ENCODE assay signal across 10 cellular contexts in the genomic region with DNA sequence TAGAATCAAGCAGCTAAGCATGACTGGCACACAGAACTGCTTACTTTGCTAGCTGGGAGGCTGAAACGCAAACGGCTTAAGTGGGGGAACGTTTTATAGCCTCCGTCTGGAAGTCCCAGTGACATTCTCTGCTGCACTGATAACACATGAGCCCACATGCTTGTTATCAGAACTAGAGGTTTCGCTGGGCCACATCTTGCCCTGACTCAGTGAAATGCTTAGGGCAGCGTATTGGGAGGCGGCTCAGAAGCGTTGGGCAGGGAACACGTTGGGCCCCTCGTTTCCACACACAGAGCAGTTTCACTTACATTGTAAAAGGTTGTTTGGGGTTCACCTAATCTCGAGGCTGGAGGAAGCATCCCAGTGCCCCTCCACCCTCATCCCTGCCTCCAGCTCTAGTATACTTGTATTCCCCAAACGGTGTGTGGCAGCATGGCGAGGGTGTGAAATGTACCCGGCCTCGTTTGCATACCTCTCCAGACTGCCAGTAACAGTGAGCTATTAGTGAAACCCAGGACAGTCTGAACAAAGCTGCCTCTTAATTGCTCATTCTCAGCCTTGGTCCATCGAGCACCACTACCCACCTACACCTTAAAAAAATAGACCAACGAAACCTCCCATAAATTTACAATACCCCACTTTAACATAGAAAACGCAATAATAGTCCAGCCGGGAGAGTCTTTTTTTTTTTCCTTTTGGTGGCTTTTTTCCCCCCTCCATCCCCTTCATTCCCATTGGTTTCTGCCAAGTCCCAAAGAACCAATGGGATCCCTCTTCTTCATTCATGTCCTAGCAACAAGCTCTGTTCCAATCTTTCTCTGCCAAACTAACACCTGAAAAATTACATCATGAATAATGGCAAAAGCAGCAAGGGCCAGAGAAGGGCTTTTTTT.
DNase-seq lines count a peak whose midpoint lies in the region; ATAC-seq and TF ChIP-seq lines count a peak whose summit lies in the region.
"Had no signal": no experiment of that assay in that cellular context is flagged by ENCODE, and none has a peak within 500 bp of the region (broad histone marks: within the 10 kb centered on the region; RNA-seq: fewer than 3 reads in every experiment).

No MANE protein-coding gene starts in this region.

- intact Hi-C loops in sigmoid colon (cut with DNase I): loop anchor here (2.0 to 5.0 kb wide), 3 partner anchors 51 to 431 kb away; no protein-coding TSS in a partner anchor

- H3K4me2 ChIP-seq in hepatocyte: peak overlapping the region; percentile 69

- no peak overlapping the region for H2AFZ ChIP-seq in hepatocyte

- H3K27me3 ChIP-seq in WERI-Rb-1 (ENCODE audit: insufficient read depth, low read depth, severe bottlenecking): no peaks in the 10 kb centered on the region
- H3K27me3 ChIP-seq in hepatocyte: no peaks in the 10 kb centered on the region
- no peaks in the 10 kb centered on the region for H3K27me3 ChIP-seq in sigmoid colon
- H3K27me3 ChIP-seq: adrenal gland had no signal

- no peak for TF ChIP-seq POLR2A in sigmoid colon (IDR thresholded peaks at IDR 0.05)

- peak; percentile 45 for DNase-seq in LNCaP clone FGC (ENCODE audit: low read depth)
- DNase-seq in WERI-Rb-1: peak; percentile 62
- DNase-seq in hepatocyte (ENCODE audit: low spot score): peak; percentile 58
- DNase-seq in sigmoid colon: no peak
- DNase-seq in activated naive CD8-positive, alpha-beta T cell treated with anti-CD3 and anti-CD28 coated beads for 36 hours: no peak
- no peak for DNase-seq in stimulated activated naive B cell treated with anti-CD40 and anti-IgM and Interleukin-4, amounts not matched to agents 10 μg/mL and 1 μg/mL and 100 μg/mL, for 72 hours
- DNase-seq in HEK293T (ENCODE audit: extremely low spot score): no peak
- no peak for DNase-seq in activated T-cell treated with anti-CD3 and anti-CD28 coated beads, Interleukin-2, amount 50 U/mL, for 4 hours
- DNase-seq: NCI-H345 had no signal

- H3K9me2 ChIP-seq in hepatocyte (replicated peaks; ENCODE audit: insufficient read depth): no peaks in the 10 kb centered on the region

- peak overlapping the region; percentile 60 for H3K27ac ChIP-seq in WERI-Rb-1
- peak overlapping the region; percentile 92 for H3K27ac ChIP-seq in hepatocyte
- peak overlapping the region; percentile 82 to 90 (median 84) for H3K27ac ChIP-seq in sigmoid colon

- ATAC-seq in stimulated activated naive B cell treated with anti-CD40 and anti-IgM and Interleukin-4, amounts not matched to agents 10 μg/mL and 1 μg/mL and 100 μg/mL, for 72 hours (replicated peaks): no peak
- ATAC-seq in activated T-cell treated with anti-CD3 and anti-CD28 coated beads, Interleukin-2, amount 50 U/mL, for 4 hours: no peak

- peaks cover 38% of the 10 kb centered on the region for H3K4me1 ChIP-seq in hepatocyte (ENCODE audit: insufficient read depth)
- H3K4me1 ChIP-seq in sigmoid colon: peaks cover 0 to 43% (median 39%) of the 10 kb centered on the region in 4 donors

- CTCF ChIA-PET in HEK293T (lab: Yijun Ruan, JAX): no interaction called here

- no peak overlapping the region for H3K4me3 Mint-ChIP-seq in activated naive CD8-positive, alpha-beta T cell treated with anti-CD3 and anti-CD28 coated beads for 36 hours
- H3K4me3 Mint-ChIP-seq in stimulated activated naive B cell treated with anti-CD40 and anti-IgM and Interleukin-4, amounts not matched to agents 10 μg/mL and 1 μg/mL and 100 μg/mL, for 72 hours: no peak overlapping the region
- no peak overlapping the region for H3K4me3 Mint-ChIP-seq in activated T-cell treated with anti-CD3 and anti-CD28 coated beads, Interleukin-2, amount 50 U/mL, for 4 hours

- no peaks in the 10 kb centered on the region for H3K79me2 ChIP-seq in hepatocyte

- no peak overlapping the region for H3K4me3 ChIP-seq in LNCaP clone FGC (ENCODE audit: low read depth, low read length)
- peak overlapping the region; percentile 38 for H3K4me3 ChIP-seq in WERI-Rb-1 (ENCODE audit: low read depth, low read length)
- H3K4me3 ChIP-seq in hepatocyte: no peak overlapping the region
- H3K4me3 ChIP-seq in sigmoid colon: peak overlapping the region in 3 of 4 donors; percentile 8 to 22 (median 16)
- H3K4me3 ChIP-seq: adrenal gland had no signal

- no peak for TF ChIP-seq EP300 in sigmoid colon (IDR thresholded peaks at IDR 0.05)

- no peaks in the 10 kb centered on the region for H3K9me3 Mint-ChIP-seq in activated naive CD8-positive, alpha-beta T cell treated with anti-CD3 and anti-CD28 coated beads for 36 hours
- H3K9me3 Mint-ChIP-seq in stimulated activated naive B cell treated with anti-CD40 and anti-IgM and Interleukin-4, amounts not matched to agents 10 μg/mL and 1 μg/mL and 100 μg/mL, for 72 hours: no peaks in the 10 kb centered on the region
- H3K9me3 Mint-ChIP-seq in activated T-cell treated with anti-CD3 and anti-CD28 coated beads, Interleukin-2, amount 50 U/mL, for 4 hours: no peaks in the 10 kb centered on the region

- H3K27ac Mint-ChIP-seq in activated naive CD8-positive, alpha-beta T cell treated with anti-CD3 and anti-CD28 coated beads for 36 hours: no peak overlapping the region
- H3K27ac Mint-ChIP-seq in stimulated activated naive B cell treated with anti-CD40 and anti-IgM and Interleukin-4, amounts not matched to agents 10 μg/mL and 1 μg/mL and 100 μg/mL, for 72 hours: no peak overlapping the region

- no peaks in the 10 kb centered on the region for H4K20me1 ChIP-seq in hepatocyte (ENCODE audit: insufficient read depth, poor library complexity, severe bottlenecking)

- no peaks in the 10 kb centered on the region for H3K36me3 Mint-ChIP-seq in activated naive CD8-positive, alpha-beta T cell treated with anti-CD3 and anti-CD28 coated beads for 36 hours
- H3K36me3 Mint-ChIP-seq in stimulated activated naive B cell treated with anti-CD40 and anti-IgM and Interleukin-4, amounts not matched to agents 10 μg/mL and 1 μg/mL and 100 μg/mL, for 72 hours: no peaks in the 10 kb centered on the region
- no peaks in the 10 kb centered on the region for H3K36me3 Mint-ChIP-seq in activated T-cell treated with anti-CD3 and anti-CD28 coated beads, Interleukin-2, amount 50 U/mL, for 4 hours (ENCODE audit: insufficient read depth)

- POLR2A ChIA-PET in HEK293T (lab: Yijun Ruan, JAX): interaction anchor here (0.6 to 1.4 kb wide), 5 partner anchors 8 to 425 kb away, joined by 3 to 4 read pairs (median 4); no protein-coding TSS in a partner anchor

- H3K27me3 Mint-ChIP-seq in activated naive CD8-positive, alpha-beta T cell treated with anti-CD3 and anti-CD28 coated beads for 36 hours: no peaks in the 10 kb centered on the region
- peaks cover 5 to 14% of the 10 kb centered on the region in 2 donors for H3K27me3 Mint-ChIP-seq in stimulated activated naive B cell treated with anti-CD40 and anti-IgM and Interleukin-4, amounts not matched to agents 10 μg/mL and 1 μg/mL and 100 μg/mL, for 72 hours
- H3K27me3 Mint-ChIP-seq in activated T-cell treated with anti-CD3 and anti-CD28 coated beads, Interleukin-2, amount 50 U/mL, for 4 hours (ENCODE audit: low read depth): no peaks in the 10 kb centered on the region

- 27% methylated on average over 19 of the region's 19 CpGs for WGBS in hepatocyte (ENCODE audit: low lambda C conversion rate, missing lambda C conversion rate)
- 31 to 59% methylated on average over 19 of the region's 19 CpGs for WGBS in sigmoid colon, 2 donors

- TF ChIP-seq CTCF in LNCaP clone FGC (IDR thresholded peaks at IDR 0.05; ENCODE audit: control insufficient read depth, extremely low read depth, insufficient read depth) (no peak), WERI-Rb-1 (IDR thresholded peaks at IDR 0.05; ENCODE audit: low read depth, low read length) (no peak), hepatocyte (IDR thresholded peaks at IDR 0.05; ENCODE audit: poor library complexity) (no peak), sigmoid colon (IDR thresholded peaks at IDR 0.05) (no peak)

- H3K9me3 ChIP-seq in WERI-Rb-1 (ENCODE audit: severe bottlenecking): peaks cover 5% of the 10 kb centered on the region
- no peaks in the 10 kb centered on the region for H3K9me3 ChIP-seq in hepatocyte (ENCODE audit: low read depth)
- no peaks in the 10 kb centered on the region for H3K9me3 ChIP-seq in sigmoid colon
- H3K9me3 ChIP-seq: adrenal gland had no signal

- no peaks in the 10 kb centered on the region for H3K4me1 Mint-ChIP-seq in activated naive CD8-positive, alpha-beta T cell treated with anti-CD3 and anti-CD28 coated beads for 36 hours
- no peaks in the 10 kb centered on the region for H3K4me1 Mint-ChIP-seq in stimulated activated naive B cell treated with anti-CD40 and anti-IgM and Interleukin-4, amounts not matched to agents 10 μg/mL and 1 μg/mL and 100 μg/mL, for 72 hours
- no peaks in the 10 kb centered on the region for H3K4me1 Mint-ChIP-seq in activated T-cell treated with anti-CD3 and anti-CD28 coated beads, Interleukin-2, amount 50 U/mL, for 4 hours (ENCODE audit: low read depth)

- H3K36me3 ChIP-seq in WERI-Rb-1: no peaks in the 10 kb centered on the region
- H3K36me3 ChIP-seq in hepatocyte (replicated peaks; ENCODE audit: insufficient read depth, low read depth): no peaks in the 10 kb centered on the region
- H3K36me3 ChIP-seq in sigmoid colon: no peaks in the 10 kb centered on the region
- H3K36me3 ChIP-seq: adrenal gland had no signal

TF ChIP-seq in HEK293T, 16 proteins besides CTCF, POLR2A, EP300 and RAD21:
- TF ChIP-seq ELF4 (IDR thresholded peaks at IDR 0.05): no peak
- TF ChIP-seq FOXK2 (IDR thresholded peaks at IDR 0.05): no peak
- no peak for TF ChIP-seq ARNT (IDR thresholded peaks at IDR 0.05)
- TF ChIP-seq LEF1 (IDR thresholded peaks at IDR 0.05; ENCODE audit: borderline replicate concordance): no peak
- no peak for TF ChIP-seq CTBP1 (IDR thresholded peaks at IDR 0.05; ENCODE audit: borderline replicate concordance)
- no peak for TF ChIP-seq FOXM1 (IDR thresholded peaks at IDR 0.05; ENCODE audit: borderline replicate concordance)
- TF ChIP-seq TARDBP (IDR thresholded peaks at IDR 0.05): no peak
- TF ChIP-seq SUZ12 (IDR thresholded peaks at IDR 0.05): no peak
- TF ChIP-seq SP1 (IDR thresholded peaks at IDR 0.05): no peak
- TF ChIP-seq L3MBTL2 (conservative IDR thresholded peaks at IDR 0.05): no peak
- TF ChIP-seq, protein P1, sequence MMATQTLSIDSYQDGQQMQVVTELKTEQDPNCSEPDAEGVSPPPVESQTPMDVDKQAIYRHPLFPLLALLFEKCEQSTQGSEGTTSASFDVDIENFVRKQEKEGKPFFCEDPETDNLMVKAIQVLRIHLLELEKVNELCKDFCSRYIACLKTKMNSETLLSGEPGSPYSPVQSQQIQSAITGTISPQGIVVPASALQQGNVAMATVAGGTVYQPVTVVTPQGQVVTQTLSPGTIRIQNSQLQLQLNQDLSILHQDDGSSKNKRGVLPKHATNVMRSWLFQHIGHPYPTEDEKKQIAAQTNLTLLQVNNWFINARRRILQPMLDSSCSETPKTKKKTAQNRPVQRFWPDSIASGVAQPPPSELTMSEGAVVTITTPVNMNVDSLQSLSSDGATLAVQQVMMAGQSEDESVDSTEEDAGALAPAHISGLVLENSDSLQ (IDR thresholded peaks at IDR 0.05): no peak
TF ChIP-seq in HEK293T: peak in this region for 0.

Comparison
In these comparisons a context has a peak if more than half of its experiments do, and no peak if none do; other contexts are left out.
1. DNase-seq: peak in LNCaP clone FGC (single experiment), WERI-Rb-1 (single experiment) and hepatocyte (single experiment); none in sigmoid colon (single experiment), activated naive CD8-positive, alpha-beta T cell treated with anti-CD3 and anti-CD28 coated beads for 36 hours (single experiment), stimulated activated naive B cell treated with anti-CD40 and anti-IgM and Interleukin-4, amounts not matched to agents 10 μg/mL and 1 μg/mL and 100 μg/mL, for 72 hours (single experiment), HEK293T (single experiment) and activated T-cell treated with anti-CD3 and anti-CD28 coated beads, Interleukin-2, amount 50 U/mL, for 4 hours (single experiment).
2. H3K4me3 ChIP-seq: peak in WERI-Rb-1 (single experiment) and sigmoid colon (3 of 4); none in LNCaP clone FGC (single experiment) and hepatocyte (single experiment).
3. Peak in every context shown above with its lines, with median percentiles within 50 percentile points of each other: H3K27ac ChIP-seq.